In genomic region chr1:228748431-228748830, GRCh38 we compare ENCODE assay signal across 24 cellular contexts. TPM values are rescaled to one million over a fixed set of nuclear protein-coding genes. Genes with fewer than 3 reads are reported as not detected.
DNase-seq lines count a peak whose midpoint lies in the region; ATAC-seq and TF ChIP-seq lines count a peak whose summit lies in the region.
"Had no signal": no experiment of that assay in that cellular context is flagged by ENCODE, and none has a peak within 500 bp of the region (broad histone marks: within the 10 kb centered on the region; RNA-seq: fewer than 3 reads in every experiment).

No MANE protein-coding gene starts in this region.

- TF ChIP-seq RAD21 in SK-N-SH (IDR thresholded peaks at IDR 0.05; ENCODE audit: low read length), result no peak

- H3K79me2 ChIP-seq in SK-N-SH (ENCODE audit: insufficient read depth), result no peaks in the 10 kb centered on the region

- no peak overlapping the region for H3K4me2 ChIP-seq in SK-N-SH

- peaks cover under 1 to 1% of the 10 kb centered on the region in 2 donors for H3K27me3 Mint-ChIP-seq in T-cell
- H3K27me3 Mint-ChIP-seq in effector memory CD8-positive, alpha-beta T cell, result no peaks in the 10 kb centered on the region

- TF ChIP-seq CTCF in SK-N-SH (IDR thresholded peaks at IDR 0.05), result no peak

- H3K4me3 Mint-ChIP-seq in T-cell, result no peak overlapping the region
- H3K4me3 Mint-ChIP-seq in effector memory CD8-positive, alpha-beta T cell, result peak overlapping the region; percentile 44 to 56
- no peak overlapping the region for H3K4me3 Mint-ChIP-seq in stimulated activated effector memory CD8-positive, alpha-beta T cell treated with anti-CD3 and anti-CD28 coated beads, Interleukin-12 subunit alpha, Interleukin-12 subunit beta, amount 100 ng/mL, for 72 hours
- H3K4me3 Mint-ChIP-seq: activated T-helper 1 cell treated with anti-CD3 and anti-CD28 coated beads, Interleukin-12 subunit alpha, Interleukin-12 subunit beta, Interleukin-2, Interleukin-4 antibody, amounts not matched to agents 30 ng/mL and 10 ng/mL and 1 ng/mL, durations not matched to agents 14 hours and 24 hours and 36 hours; brain; CD14-positive monocyte; H9; stimulated activated naive CD8-positive, alpha-beta T cell treated with anti-CD3 and anti-CD28 coated beads, Interleukin-15, Interleukin-2, amounts not matched to agents 100 ng/mL and 50 ng/mL, for 24 hours had no signal

- ATAC-seq in T-cell (replicated peaks in 1 of 4), result peak in 3 of 4 experiments; percentile 33 to 45 (median 42)
- peak; percentile 93 for ATAC-seq in effector memory CD8-positive, alpha-beta T cell (replicated peaks)
- ATAC-seq in stimulated activated effector memory CD8-positive, alpha-beta T cell treated with anti-CD3 and anti-CD28 coated beads, Interleukin-12 subunit alpha, Interleukin-12 subunit beta, amount 100 ng/mL, for 72 hours, result peak; percentile 90
- ATAC-seq: heart left ventricle, left cardiac atrium, psoas muscle had no signal

- no peaks in the 10 kb centered on the region; the same call in 1 of the 2 replicates for H3K27me3 ChIP-seq in SK-N-SH (ENCODE audit: insufficient read depth)
- H3K27me3 ChIP-seq: tibial artery had no signal

- no peak overlapping the region for H3K27ac ChIP-seq in SK-N-SH (ENCODE audit: low read depth in 2 of 2, low read length in 1 of 2)
- H3K27ac ChIP-seq: heart left ventricle, psoas muscle, tibial artery had no signal

- no peak overlapping the region for H2AFZ ChIP-seq in SK-N-SH (ENCODE audit: low read depth)

- H4K20me1 ChIP-seq in SK-N-SH (ENCODE audit: insufficient read depth), result no peaks in the 10 kb centered on the region

- no peaks in the 10 kb centered on the region for H3K9me3 Mint-ChIP-seq in T-cell
- H3K9me3 Mint-ChIP-seq in effector memory CD8-positive, alpha-beta T cell, result no peaks in the 10 kb centered on the region
- no peaks in the 10 kb centered on the region for H3K9me3 Mint-ChIP-seq in stimulated activated effector memory CD8-positive, alpha-beta T cell treated with anti-CD3 and anti-CD28 coated beads, Interleukin-12 subunit alpha, Interleukin-12 subunit beta, amount 100 ng/mL, for 72 hours
- H3K9me3 Mint-ChIP-seq: activated T-helper 1 cell treated with anti-CD3 and anti-CD28 coated beads, Interleukin-12 subunit alpha, Interleukin-12 subunit beta, Interleukin-2, Interleukin-4 antibody, amounts not matched to agents 30 ng/mL and 10 ng/mL and 1 ng/mL, durations not matched to agents 14 hours and 24 hours and 36 hours; brain; H9; stimulated activated naive CD8-positive, alpha-beta T cell treated with anti-CD3 and anti-CD28 coated beads, Interleukin-15, Interleukin-2, amounts not matched to agents 100 ng/mL and 50 ng/mL, for 24 hours had no signal

- H3K36me3 Mint-ChIP-seq in T-cell, result peaks cover 9% of the 10 kb centered on the region
- H3K36me3 Mint-ChIP-seq in effector memory CD8-positive, alpha-beta T cell (ENCODE audit: insufficient read depth), result peaks cover 17% of the 10 kb centered on the region
- no peaks in the 10 kb centered on the region for H3K36me3 Mint-ChIP-seq in stimulated activated effector memory CD8-positive, alpha-beta T cell treated with anti-CD3 and anti-CD28 coated beads, Interleukin-12 subunit alpha, Interleukin-12 subunit beta, amount 100 ng/mL, for 72 hours

- H3K4me3 ChIP-seq in SK-N-SH (ENCODE audit: low read depth in 2 of 2, low read length in 1 of 2), result no peak overlapping the region
- H3K4me3 ChIP-seq: heart left ventricle, psoas muscle, tibial artery had no signal

- peak; percentile 30 for DNase-seq in stimulated activated CD4-positive, alpha-beta T cell treated with anti-CD3 and anti-CD28 coated beads, Interleukin-15, amount 100 ng/mL, for 24 hours
- DNase-seq in stimulated activated CD4-positive, alpha-beta T cell treated with anti-CD3 and anti-CD28 coated beads, Interleukin-12 subunit alpha, Interleukin-12 subunit beta, amount 100 ng/mL, for 4 hours, result no peak
- DNase-seq in T-cell, result peak in 2 of 34 experiments; percentile 4 to 9
- DNase-seq in effector memory CD8-positive, alpha-beta T cell, result peak; percentile 7 to 29 (median 18)
- peak; percentile 6 to 69 for DNase-seq in stimulated activated effector memory CD8-positive, alpha-beta T cell treated with anti-CD3 and anti-CD28 coated beads, Interleukin-12 subunit alpha, Interleukin-12 subunit beta, amount 100 ng/mL, for 72 hours (ENCODE audit: low spot score in 2 of 2)
- no peak for DNase-seq in NK-92 treated with Interleukin-12 subunit alpha and Interleukin-12 subunit beta, amount 100 ng/mL, for 24 hours (lab: John Stamatoyannopoulos, UW)
- no peak for DNase-seq in SK-N-SH
- DNase-seq: effector CD4-positive, alpha-beta T cell; foreskin fibroblast; H9; heart left ventricle; left cardiac atrium; NCI-H1048; NCI-H187; NCI-H2171 treated with DMSO at 0.1 percent for 48 hours; NCI-H526; psoas muscle; RPMI8226; stimulated activated CD4-positive, alpha-beta T cell treated with anti-CD3 and anti-CD28 coated beads, Interleukin-2, amount 100 ng/mL, for 48 hours; tibial artery had no signal

- H3K27ac Mint-ChIP-seq in T-cell, result no peak overlapping the region
- H3K27ac Mint-ChIP-seq in effector memory CD8-positive, alpha-beta T cell, result peak overlapping the region; percentile 13 to 78
- no peak overlapping the region for H3K27ac Mint-ChIP-seq in stimulated activated effector memory CD8-positive, alpha-beta T cell treated with anti-CD3 and anti-CD28 coated beads, Interleukin-12 subunit alpha, Interleukin-12 subunit beta, amount 100 ng/mL, for 72 hours
- H3K27ac Mint-ChIP-seq: activated T-helper 1 cell treated with anti-CD3 and anti-CD28 coated beads, Interleukin-12 subunit alpha, Interleukin-12 subunit beta, Interleukin-2, Interleukin-4 antibody, amounts not matched to agents 30 ng/mL and 10 ng/mL and 1 ng/mL, durations not matched to agents 14 hours and 24 hours and 36 hours; brain; CD14-positive monocyte; H9; stimulated activated naive CD8-positive, alpha-beta T cell treated with anti-CD3 and anti-CD28 coated beads, Interleukin-15, Interleukin-2, amounts not matched to agents 100 ng/mL and 50 ng/mL, for 24 hours had no signal

- peaks cover 0 to 10% of the 10 kb centered on the region in 2 experiments for H3K36me3 ChIP-seq in SK-N-SH (replicated peaks in 1 of 2; ENCODE audit: control insufficient read depth in 1 of 2, insufficient read depth in 2 of 2, low read length in 1 of 2)

- 19% methylated on average over 3 of the region's 3 CpGs for WGBS in SK-N-SH (ENCODE audit: low lambda C conversion rate)

- H3F3A ChIP-seq in SK-N-SH (replicated peaks; ENCODE audit: insufficient read depth), result no peaks in the 10 kb centered on the region

- CTCF ChIA-PET in T-cell (lab: Charles Lee), result interaction anchor here in 1 of 2 donors (0.5 kb wide), 1 partner anchor 93 kb away, joined by 3 read pairs; no protein-coding TSS in a partner anchor
- CTCF ChIA-PET in SK-N-SH (lab: Yijun Ruan, JAX), result interaction anchor here (0.8 to 2.1 kb wide), 3 partner anchors 13 to 479 kb away, joined by 3 to 7 read pairs (median 4); partner anchors contain the start of gene RHOU

- H3K4me1 ChIP-seq in SK-N-SH (ENCODE audit: control insufficient read depth in 1 of 2, insufficient read depth in 2 of 2, low read depth in 1 of 2, low read length in 1 of 2), result peaks cover 0 to 5% of the 10 kb centered on the region in 2 experiments; a peak in 1 of 4 replicates

- TF ChIP-seq EP300 in SK-N-SH (IDR thresholded peaks at IDR 0.05; ENCODE audit: borderline replicate concordance in 1 of 2, low read depth in 1 of 2, low read length in 1 of 2), result no peak

- POLR2A ChIA-PET in T-cell (lab: Charles Lee) (no interaction called here), SK-N-SH (lab: Yijun Ruan, JAX) (no interaction called here)

- no peak overlapping the region for H3K9ac ChIP-seq in SK-N-SH

- H3K4me1 Mint-ChIP-seq in T-cell, result peaks cover 9 to 13% (median 9%) of the 10 kb centered on the region in 3 donors
- peaks cover 20 to 28% of the 10 kb centered on the region in 2 donors for H3K4me1 Mint-ChIP-seq in effector memory CD8-positive, alpha-beta T cell (ENCODE audit: low read depth in 2 of 2)
- peaks cover 39% of the 10 kb centered on the region for H3K4me1 Mint-ChIP-seq in stimulated activated effector memory CD8-positive, alpha-beta T cell treated with anti-CD3 and anti-CD28 coated beads, Interleukin-12 subunit alpha, Interleukin-12 subunit beta, amount 100 ng/mL, for 72 hours

- H3K9me3 ChIP-seq in SK-N-SH, result no peaks in the 10 kb centered on the region
- H3K9me3 ChIP-seq: heart left ventricle, psoas muscle, tibial artery had no signal

- no peaks in the 10 kb centered on the region for H3K9me2 ChIP-seq in SK-N-SH

TF ChIP-seq in SK-N-SH, 30 proteins besides CTCF, POLR2A, EP300 and RAD21:
- TF ChIP-seq NFIC (IDR thresholded peaks at IDR 0.05; ENCODE audit: borderline replicate concordance), result no peak
- TF ChIP-seq TCF12 (IDR thresholded peaks at IDR 0.05), result no peak
- no peak for TF ChIP-seq TEAD4 (IDR thresholded peaks at IDR 0.05; ENCODE audit: borderline replicate concordance, insufficient read depth)

RNA-seq across cellular contexts. Expression of gene RHOU, which starts 13.2 kb away (rescaled TPM):
- total RNA-seq in T-cell, result 1 to 10 TPM; 1.5 to 2.3 (median 1.8) TPM
- 0.36 and 0.44 TPM in 2 replicates for polyA plus RNA-seq in SK-N-SH (2012; rRNA removed)
- polyA plus RNA-seq in SK-N-SH (2012; cell fraction: cytosol; rRNA removed), result 0.57 and 0.62 TPM in 2 replicates
- 0.16 and 0.25 TPM in 2 replicates for polyA plus RNA-seq in SK-N-SH (2012; cell fraction: nucleus; rRNA removed)

Comparison
In these comparisons a context has a peak if more than half of its experiments do, and no peak if none do; other contexts are left out.
1. DNase-seq: peak in stimulated activated CD4-positive, alpha-beta T cell treated with anti-CD3 and anti-CD28 coated beads, Interleukin-15, amount 100 ng/mL, for 24 hours (single experiment), effector memory CD8-positive, alpha-beta T cell (3 of 3) and stimulated activated effector memory CD8-positive, alpha-beta T cell treated with anti-CD3 and anti-CD28 coated beads, Interleukin-12 subunit alpha, Interleukin-12 subunit beta, amount 100 ng/mL, for 72 hours (2 of 2); none in stimulated activated CD4-positive, alpha-beta T cell treated with anti-CD3 and anti-CD28 coated beads, Interleukin-12 subunit alpha, Interleukin-12 subunit beta, amount 100 ng/mL, for 4 hours (single experiment), NK-92 treated with Interleukin-12 subunit alpha and Interleukin-12 subunit beta, amount 100 ng/mL, for 24 hours (single experiment) and SK-N-SH (single experiment).
2. ATAC-seq: peak in every context shown above with its lines; median percentile 93 in effector memory CD8-positive, alpha-beta T cell; 90 in stimulated activated effector memory CD8-positive, alpha-beta T cell treated with anti-CD3 and anti-CD28 coated beads, Interleukin-12 subunit alpha, Interleukin-12 subunit beta, amount 100 ng/mL, for 72 hours; 42 in T-cell.
3. H3K27ac Mint-ChIP-seq: peak in effector memory CD8-positive, alpha-beta T cell (2 of 2); none in T-cell (0 of 2) and stimulated activated effector memory CD8-positive, alpha-beta T cell treated with anti-CD3 and anti-CD28 coated beads, Interleukin-12 subunit alpha, Interleukin-12 subunit beta, amount 100 ng/mL, for 72 hours (single experiment).
4. H3K4me3 Mint-ChIP-seq: peak in effector memory CD8-positive, alpha-beta T cell (2 of 2); none in T-cell (0 of 3) and stimulated activated effector memory CD8-positive, alpha-beta T cell treated with anti-CD3 and anti-CD28 coated beads, Interleukin-12 subunit alpha, Interleukin-12 subunit beta, amount 100 ng/mL, for 72 hours (single experiment).